In genomic region chr14:74080820-74081460, GRCh38 we compare ENCODE assay signal across 8 cellular contexts.
"Had no signal": no experiment of that assay in that cellular context is flagged by ENCODE, and none has a peak within 500 bp of the region (broad histone marks: within the 10 kb centered on the region; RNA-seq: fewer than 3 reads in every experiment).

No MANE protein-coding gene starts in this region.

- DNase-seq: activated CD4-positive, alpha-beta T cell treated with anti-CD3 and anti-CD28 coated beads for 1 hour; activated CD4-positive, alpha-beta T cell treated with anti-CD3 and anti-CD28 coated beads, Interleukin-2, amount 50 U/mL, for 48 hours; activated naive CD4-positive, alpha-beta T cell treated with anti-CD3 and anti-CD28 coated beads for 36 hours; effector CD4-positive, alpha-beta T cell; hippocampal formation; SK-N-SH; stimulated activated naive B cell treated with anti-CD40 and anti-IgM and Interleukin-4, amounts not matched to agents 10 μg/mL and 1 μg/mL and 100 μg/mL, for 72 hours; transverse colon had no signal

- ATAC-seq: stimulated activated naive B cell treated with anti-CD40 and anti-IgM and Interleukin-4, amounts not matched to agents 10 μg/mL and 1 μg/mL and 100 μg/mL, for 72 hours had no signal
